13 cellular contexts compared by ENCODE assay signal in genomic region chr20:54468082-54468481, GRCh38. TPM values are rescaled to one million over a fixed set of nuclear protein-coding genes. Genes with fewer than 3 reads are reported as not detected.
"Had no signal": no experiment of that assay in that cellular context is flagged by ENCODE, and none has a peak within 500 bp of the region (broad histone marks: within the 10 kb centered on the region; RNA-seq: fewer than 3 reads in every experiment).

No MANE protein-coding gene starts in this region.

- DNase-seq: activated CD4-positive, CD25-positive, alpha-beta regulatory T cell treated with anti-CD3 and anti-CD28 coated beads, Interleukin-2, amount 50 U/mL, for 72 hours; activated naive CD4-positive, alpha-beta T cell; activated naive CD8-positive, alpha-beta T cell treated with anti-CD3 and anti-CD28 coated beads, Interleukin-2, amount 50 U/mL, for 24 hours; activated T-cell treated with anti-CD3 and anti-CD28 coated beads for 4 hours; aorta; effector memory CD4-positive, alpha-beta T cell; left colon; naive thymus-derived CD4-positive, alpha-beta T cell; pancreas; stimulated activated CD4-positive, alpha-beta T cell treated with anti-CD3 and anti-CD28 coated beads, Interleukin-2, amount 100 ng/mL, for 48 hours had no signal

- H3K36me3 ChIP-seq: breast epithelium, pancreas had no signal

- FAIRE-seq: frontal cortex, pancreas had no signal

- H3K4me1 ChIP-seq: breast epithelium, pancreas had no signal

- H3K9me3 ChIP-seq: breast epithelium, pancreas had no signal

- H3K27ac ChIP-seq: breast epithelium, pancreas had no signal

- H3K27me3 ChIP-seq: breast epithelium, pancreas had no signal

- H3K4me3 ChIP-seq: breast epithelium, pancreas had no signal

- ATAC-seq: activated naive CD8-positive, alpha-beta T cell treated with anti-CD3 and anti-CD28 coated beads, Interleukin-2, amount 50 U/mL, for 24 hours; left colon; naive thymus-derived CD4-positive, alpha-beta T cell; pancreas; stimulated activated memory B cell treated with anti-CD40 and anti-IgM and Interleukin-4, amounts not matched to agents 10 μg/mL and 1 μg/mL and 100 μg/mL, for 72 hours had no signal

RNA-seq across cellular contexts. Expression of gene DOK5, which starts 7.3 kb away (rescaled TPM):
- polyA plus RNA-seq: naive thymus-derived CD4-positive, alpha-beta T cell had no signal
